ENCODE assay signal across 10 cellular contexts in genomic region chr17:4566785-4567184, GRCh38. TPM values are rescaled to one million over a fixed set of nuclear protein-coding genes. Genes with fewer than 3 reads are reported as not detected.
DNase-seq lines count a peak whose midpoint lies in the region; ATAC-seq, FAIRE-seq and TF ChIP-seq lines count a peak whose summit lies in the region.
"Had no signal": no experiment of that assay in that cellular context is flagged by ENCODE, and none has a peak within 500 bp of the region (broad histone marks: within the 10 kb centered on the region; RNA-seq: fewer than 3 reads in every experiment).

No MANE protein-coding gene starts in this region.

- DNase-seq in DND-41 (peak; percentile 63), PC-9 (peak; percentile 58 to 68), astrocyte (ENCODE audit: low read depth) (peak; percentile 16), iPS DF 4.7 (ENCODE audit: extremely low read depth, low spot score) (peak; percentile 88), DMS153 treated with DMSO at 0.1 percent for 48 hours (lab: John Stamatoyannopoulos, UW; ENCODE audit: unreplicated experiment) (no peak)
- peak in 3 of 4 experiments; percentile 34 to 38 (median 37) for DNase-seq in stimulated activated CD4-positive, alpha-beta T cell treated with anti-CD3 and anti-CD28 coated beads, Interleukin-1b, Interleukin-23, amount 100 ng/mL, for 24 hours (ENCODE audit: low read depth in 4 of 4, low spot score in 1 of 4)

- POLR2A ChIA-PET in PC-9 (lab: Charles Lee; ENCODE audit: unreplicated experiment) = interaction anchor here (0.5 kb wide), 1 partner anchor 306 kb away, joined by 19 read pairs; no protein-coding TSS in a partner anchor

- ATAC-seq in DND-41 (ENCODE audit: insufficient read depth, low read depth) (peak; percentile 72), HG03439 (IDR thresholded peaks at IDR 0.05; ENCODE audit: unreplicated experiment) (no peak)

- CTCF ChIA-PET in PC-9 (lab: Charles Lee) = interaction anchor here (0.5 to 1.7 kb wide), 13 partner anchors 36 to 407 kb away, joined by 3 to 10 read pairs (median 3); no protein-coding TSS in a partner anchor

- no peak overlapping the region for H3K4me3 ChIP-seq in DND-41 (ENCODE audit: low read depth in 1 of 2, low read length in 2 of 2)
- H3K4me3 ChIP-seq in KMS-11 (IDR thresholded peaks at IDR 0.05; ENCODE audit: insufficient read depth, low read depth, low read length) = no peak overlapping the region
- H3K4me3 ChIP-seq in PC-9 = no peak overlapping the region
- H3K4me3 ChIP-seq in astrocyte (ENCODE audit: insufficient read depth, low read depth, low read length) = no peak overlapping the region

- H2AFZ ChIP-seq in DND-41 (ENCODE audit: low read depth, low read length) (no peak overlapping the region), KMS-11 (ENCODE audit: low read depth) (no peak overlapping the region), PC-9 (no peak overlapping the region), astrocyte (ENCODE audit: low read depth, low read length) (no peak overlapping the region)

- no peaks in the 10 kb centered on the region for H3K9me3 Mint-ChIP-seq in astrocyte (ENCODE audit: unreplicated experiment)
- H3K9me3 Mint-ChIP-seq: T-helper 1 cell treated with Interleukin-12 subunit alpha and Interleukin-12 subunit beta and Interleukin-4 antibody, amounts not matched to agents 30 μg/mL and 1 μg/mL, for 36 hours had no signal

- H3K4me2 ChIP-seq in DND-41 (ENCODE audit: insufficient read depth, low read length) (no peak overlapping the region), KMS-11 (no peak overlapping the region), PC-9 (no peak overlapping the region), astrocyte (ENCODE audit: low read length) (no peak overlapping the region)

- H3K9ac ChIP-seq in DND-41 (ENCODE audit: low read depth, low read length) (no peak overlapping the region), KMS-11 (no peak overlapping the region), astrocyte (ENCODE audit: low read length) (no peak overlapping the region)

- H3K27me3 Mint-ChIP-seq in astrocyte (ENCODE audit: low read depth, unreplicated experiment) = peaks cover 44% of the 10 kb centered on the region

- no peaks in the 10 kb centered on the region for H3K36me3 Mint-ChIP-seq in astrocyte (ENCODE audit: low read depth, unreplicated experiment)

- no peak overlapping the region for H3K27ac ChIP-seq in DND-41 (ENCODE audit: low read length)
- H3K27ac ChIP-seq in KMS-11 = no peak overlapping the region
- no peak overlapping the region for H3K27ac ChIP-seq in PC-9
- no peak overlapping the region for H3K27ac ChIP-seq in astrocyte (ENCODE audit: low read depth, low read length)

- H3K27me3 ChIP-seq in DND-41 (ENCODE audit: insufficient read depth, low read length, poor library complexity) (no peaks in the 10 kb centered on the region), KMS-11 (ENCODE audit: insufficient read depth, low read depth) (no peaks in the 10 kb centered on the region), PC-9 (ENCODE audit: insufficient read depth, low read depth) (no peaks in the 10 kb centered on the region), astrocyte (ENCODE audit: insufficient read depth, low read length) (peaks cover 23% of the 10 kb centered on the region)

- H3K4me1 Mint-ChIP-seq in astrocyte (ENCODE audit: low read depth, unreplicated experiment) = peaks cover 1% of the 10 kb centered on the region

- H3K9me2 ChIP-seq in PC-9 (ENCODE audit: insufficient read depth) = no peaks in the 10 kb centered on the region

- TF ChIP-seq CTCF in DND-41 (IDR thresholded peaks at IDR 0.05; ENCODE audit: borderline replicate concordance, extremely low read depth, low read length, poor library complexity, severe bottlenecking) (peak; percentile 77), KMS-11 (conservative IDR thresholded peaks at IDR 0.05; ENCODE audit: low read depth, low read length) (peak; percentile 65), PC-9 (conservative IDR thresholded peaks at IDR 0.05) (peak; percentile 86), astrocyte (IDR thresholded peaks at IDR 0.05; ENCODE audit: insufficient read depth, low read depth, low read length) (peak; percentile 72)

- no peaks in the 10 kb centered on the region for H4K20me1 ChIP-seq in DND-41 (ENCODE audit: insufficient read depth, low read length)
- no peaks in the 10 kb centered on the region for H4K20me1 ChIP-seq in KMS-11 (ENCODE audit: insufficient read depth)
- H4K20me1 ChIP-seq in PC-9 (ENCODE audit: insufficient read depth) = no peaks in the 10 kb centered on the region
- H4K20me1 ChIP-seq in astrocyte (ENCODE audit: insufficient read depth, low read length) = no peaks in the 10 kb centered on the region

- H3K4me1 ChIP-seq in DND-41 (ENCODE audit: insufficient read depth, low read length) = peaks cover 9% of the 10 kb centered on the region
- H3K4me1 ChIP-seq in KMS-11 (ENCODE audit: low read depth, poor library complexity, severe bottlenecking) = peaks cover 13% of the 10 kb centered on the region
- peaks cover 4% of the 10 kb centered on the region; the same call in 1 of the 2 replicates for H3K4me1 ChIP-seq in PC-9 (replicated peaks; ENCODE audit: insufficient read depth)
- no peaks in the 10 kb centered on the region for H3K4me1 ChIP-seq in astrocyte (ENCODE audit: insufficient read depth, low read length)

- H3K79me2 ChIP-seq in DND-41 (ENCODE audit: insufficient read depth, low read length) = no peaks in the 10 kb centered on the region
- H3K79me2 ChIP-seq in KMS-11 (ENCODE audit: insufficient read depth, low read depth) = no peaks in the 10 kb centered on the region
- H3K79me2 ChIP-seq in PC-9 (ENCODE audit: low read depth) = no peaks in the 10 kb centered on the region
- no peaks in the 10 kb centered on the region for H3K79me2 ChIP-seq in astrocyte (ENCODE audit: insufficient read depth, low read length)

- H3K9me3 ChIP-seq in DND-41 (ENCODE audit: insufficient read depth, low read length, severe bottlenecking) = no peaks in the 10 kb centered on the region
- H3K9me3 ChIP-seq in PC-9 (ENCODE audit: insufficient read depth, low read depth) = no peaks in the 10 kb centered on the region
- no peaks in the 10 kb centered on the region for H3K9me3 ChIP-seq in astrocyte (ENCODE audit: insufficient read depth, low read depth, low read length)

- no peak overlapping the region for H3K4me3 Mint-ChIP-seq in astrocyte (ENCODE audit: unreplicated experiment)
- H3K4me3 Mint-ChIP-seq: T-helper 1 cell treated with Interleukin-12 subunit alpha and Interleukin-12 subunit beta and Interleukin-4 antibody, amounts not matched to agents 30 μg/mL and 1 μg/mL, for 36 hours had no signal

- H3K36me3 ChIP-seq in DND-41 (ENCODE audit: insufficient read depth, low read length) (no peaks in the 10 kb centered on the region), KMS-11 (ENCODE audit: insufficient read depth) (no peaks in the 10 kb centered on the region), PC-9 (ENCODE audit: low read depth) (no peaks in the 10 kb centered on the region), astrocyte (ENCODE audit: insufficient read depth, low read length) (no peaks in the 10 kb centered on the region)

- intact Hi-C loops in PC-9 (cut with micrococcal nuclease; ENCODE audit: unreplicated experiment) = loop anchor here (1.0 to 10.0 kb wide), 5 partner anchors 60 to 336 kb away; partner anchors contain the start of genes CHRNE, PELP1 and PSMB6

- no peak overlapping the region for H3K27ac Mint-ChIP-seq in astrocyte (ENCODE audit: unreplicated experiment)
- H3K27ac Mint-ChIP-seq: T-helper 1 cell treated with Interleukin-12 subunit alpha and Interleukin-12 subunit beta and Interleukin-4 antibody, amounts not matched to agents 30 μg/mL and 1 μg/mL, for 36 hours had no signal

- FAIRE-seq in astrocyte (lab: Jason Lieb, UNC) = no peak

- BruUV-seq in PC-9 (replicated peaks; lab: Mats Ljungman, UMichigan) = no TSS peak

- peaks cover 4% of the 10 kb centered on the region; the same call in 1 of the 2 replicates for H3F3A ChIP-seq in PC-9 (ENCODE audit: insufficient read depth, low read depth)

RNA-seq across cellular contexts. Expression of gene GGT6, which starts 6.4 kb away (rescaled TPM):
- total RNA-seq in PC-9 (2021) (3.7 and 7.5 TPM in 2 replicates), astrocyte (not detected in 2 replicates)
- total RNA-seq: skeletal muscle tissue had no signal

RNA-seq across cellular contexts. Expression of gene MYBBP1A, which starts 11.6 kb away (rescaled TPM):
- total RNA-seq in PC-9 (2021) (76.3 and 89.1 TPM in 2 replicates), astrocyte (70.0 and 71.1 TPM in 2 replicates)

RNA-seq across cellular contexts. Expression of gene SMTNL2, which starts 17.5 kb away (rescaled TPM):
- total RNA-seq in PC-9 (2021) (not detected in 2 replicates), astrocyte (0.18 and 0.26 TPM in 2 replicates)
